21 cellular contexts compared by ENCODE assay signal in genomic region chr5:37831821-37832524, GRCh38. TPM values are rescaled to one million over a fixed set of nuclear protein-coding genes. Genes with fewer than 3 reads are reported as not detected.
A peak's percentile ranks its signal among the peaks of the same experiment; 100 is the strongest.
DNase-seq lines count a peak whose midpoint lies in the region; ATAC-seq and TF ChIP-seq lines count a peak whose summit lies in the region.
"Had no signal": no experiment of that assay in that cellular context is flagged by ENCODE, and none has a peak within 500 bp of the region (broad histone marks: within the 10 kb centered on the region; RNA-seq: fewer than 3 reads in every experiment).

No MANE protein-coding gene starts in this region.

- peak; percentile 69 for ATAC-seq in RWPE2 (ENCODE audit: low read depth)
- ATAC-seq in HG02759 (IDR thresholded peaks at IDR 0.05; ENCODE audit: unreplicated experiment): no peak
- ATAC-seq: mucosa of descending colon had no signal

- H3K4me1 ChIP-seq in RWPE2 (ENCODE audit: insufficient read depth, poor library complexity, severe bottlenecking): peaks cover 7% of the 10 kb centered on the region
- peaks cover 0 to 80% (median 64%) of the 10 kb centered on the region in 4 donors for H3K4me1 ChIP-seq in sigmoid colon
- H3K4me1 ChIP-seq in ovary (ENCODE audit: insufficient read depth): peaks cover 1% of the 10 kb centered on the region
- H3K4me1 ChIP-seq: prostate gland had no signal

- peak; percentile 9 for TF ChIP-seq CTCF in RWPE2 (IDR thresholded peaks at IDR 0.05; ENCODE audit: poor library complexity, severe bottlenecking)
- TF ChIP-seq CTCF in fibroblast of the aortic adventitia (IDR thresholded peaks at IDR 0.05; ENCODE audit: insufficient read depth, low read length): no peak
- TF ChIP-seq CTCF in sigmoid colon (IDR thresholded peaks at IDR 0.05): no peak
- no peak for TF ChIP-seq CTCF in ovary (IDR thresholded peaks at IDR 0.05)

- DNase-seq in HCEC 1CT: peak; percentile 32
- DNase-seq in RWPE2 (ENCODE audit: low spot score): no peak
- DNase-seq in fibroblast of the aortic adventitia (ENCODE audit: low read depth): peak; percentile 35
- DNase-seq in sigmoid colon: no peak
- no peak for DNase-seq in activated CD4-positive, alpha-beta T cell treated with anti-CD3 and anti-CD28 coated beads for 48 hours
- no peak for DNase-seq in ovary
- no peak for DNase-seq in SKM-1 (lab: John Stamatoyannopoulos, UW; ENCODE audit: unreplicated experiment)
- DNase-seq: activated CD4-positive, alpha-beta memory T cell treated with anti-CD3 and anti-CD28 coated beads, Interleukin-2, amount 10 ng/mL, durations not matched to agents 7 days and 5 days; activated CD4-positive, CD25-positive, alpha-beta regulatory T cell; activated effector memory CD4-positive, alpha-beta T cell treated with anti-CD3 and anti-CD28 coated beads, Interleukin-2, amount 50 U/mL, for 16 hours; activated naive CD8-positive, alpha-beta T cell treated with anti-CD3 and anti-CD28 coated beads, Interleukin-2, amount 10 ng/mL, durations not matched to agents 7 days and 5 days; CD4-positive, alpha-beta memory T cell; KG1; mucosa of descending colon; NCI-H146; SW 1271 had no signal

- H3K36me3 ChIP-seq in RWPE2 (ENCODE audit: low read depth) (no peaks in the 10 kb centered on the region), sigmoid colon (no peaks in the 10 kb centered on the region), ovary (no peaks in the 10 kb centered on the region)
- H3K36me3 ChIP-seq: prostate gland had no signal

- no peaks in the 10 kb centered on the region for H3K9me3 ChIP-seq in RWPE2 (ENCODE audit: severe bottlenecking)
- no peaks in the 10 kb centered on the region for H3K9me3 ChIP-seq in sigmoid colon
- no peaks in the 10 kb centered on the region for H3K9me3 ChIP-seq in ovary
- H3K9me3 ChIP-seq: mucosa of descending colon, prostate gland had no signal

- H3K27ac ChIP-seq in RWPE2 (ENCODE audit: poor library complexity, severe bottlenecking) (no peak overlapping the region), sigmoid colon (peak overlapping the region in 3 of 4 donors; percentile 85 to 97 (median 96)), ovary (no peak overlapping the region)
- H3K27ac ChIP-seq: prostate gland, RWPE1 had no signal

- TF ChIP-seq POLR2A in sigmoid colon (IDR thresholded peaks at IDR 0.05) (no peak), ovary (IDR thresholded peaks at IDR 0.05) (no peak)

- intact Hi-C loops in sigmoid colon (cut with DNase I) (no loop called here), ovary (cut with DNase I) (no loop called here)

- 40 to 66% methylated on average over 7 of the region's 7 CpGs for WGBS in sigmoid colon, 2 donors
- 69 to 74% (median 72%) methylated on average over 7 of the region's 7 CpGs for WGBS in ovary, 3 donors

- H3K4me3 ChIP-seq in RWPE2 (ENCODE audit: severe bottlenecking): no peak overlapping the region
- no peak overlapping the region for H3K4me3 ChIP-seq in fibroblast of the aortic adventitia (ENCODE audit: low read depth, low read length)
- H3K4me3 ChIP-seq in sigmoid colon: no peak overlapping the region
- no peak overlapping the region for H3K4me3 ChIP-seq in ovary
- H3K4me3 ChIP-seq: mucosa of descending colon, prostate gland had no signal

- TF ChIP-seq EP300 in sigmoid colon (IDR thresholded peaks at IDR 0.05) (no peak), ovary (IDR thresholded peaks at IDR 0.05) (no peak)

- H3K27me3 ChIP-seq in RWPE2 (ENCODE audit: insufficient read depth, poor library complexity, severe bottlenecking) (peaks cover 36% of the 10 kb centered on the region), sigmoid colon (no peaks in the 10 kb centered on the region), ovary (no peaks in the 10 kb centered on the region)

RNA-seq across cellular contexts. Expression of gene GDNF, which starts 7.9 kb away (rescaled TPM):
- total RNA-seq in fibroblast of the aortic adventitia (ENCODE audit: low replicate concordance) (0.54 TPM in 1 of 2 replicates, not detected in the other), sigmoid colon (10 to 100 TPM in 1 of 4 donors, 1 to 10 TPM in 3; 4.2 to 16.3 (median 7.9) TPM), ovary (1 to 10 TPM in 5 of 7 donors, under 1 TPM in 2; 0.23 to 6.3 (median 2.7) TPM)
- polyA plus RNA-seq in sigmoid colon (under 1 TPM; under 0.01 to 0.63 (median 0.23) TPM), ovary (1 to 10 TPM; 3.6 to 3.7 TPM)
- total RNA-seq: activated CD4-positive, alpha-beta memory T cell treated with anti-CD3 and anti-CD28 coated beads, Interleukin-2, amount 10 ng/mL, durations not matched to agents 7 days and 5 days; activated naive CD8-positive, alpha-beta T cell treated with anti-CD3 and anti-CD28 coated beads, Interleukin-2, amount 10 ng/mL, durations not matched to agents 7 days and 5 days; CD4-positive, alpha-beta memory T cell; G401; HT-29 had no signal
- polyA plus RNA-seq: CD4-positive, alpha-beta memory T cell had no signal

Comparison
In these comparisons a context has a peak if more than half of its experiments do, and no peak if none do; other contexts are left out.
1. DNase-seq: peak in HCEC 1CT (single experiment) and fibroblast of the aortic adventitia (single experiment); none in RWPE2 (single experiment), sigmoid colon (single experiment), activated CD4-positive, alpha-beta T cell treated with anti-CD3 and anti-CD28 coated beads for 48 hours (single experiment), ovary (0 of 5) and SKM-1 (single experiment).
2. H3K27ac ChIP-seq: peak in sigmoid colon (3 of 4); none in RWPE2 (single experiment) and ovary (0 of 2).